Comparison of ENCODE assay signal across 22 cellular contexts in the genomic region with DNA sequence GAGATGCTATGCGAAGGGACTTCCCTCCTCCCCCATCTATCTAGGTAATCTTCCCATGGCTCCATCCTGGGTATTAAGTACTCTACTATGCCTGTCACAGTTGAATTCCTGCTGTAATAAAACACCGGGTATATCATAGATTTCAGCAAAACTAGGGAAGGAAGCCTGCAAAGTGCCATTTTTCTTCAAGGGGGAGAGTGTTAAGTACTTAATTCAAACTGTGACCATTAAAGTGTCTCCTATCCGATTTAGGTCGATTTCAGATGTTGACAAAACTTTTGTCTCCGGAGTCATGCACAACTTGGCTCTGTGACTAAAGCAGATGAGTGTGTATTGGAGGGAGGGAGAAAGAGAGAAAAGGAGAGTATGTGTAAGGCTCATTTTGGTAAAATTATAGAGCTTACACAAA. TPM values are rescaled to one million over a fixed set of nuclear protein-coding genes. Genes with fewer than 3 reads are reported as not detected.
DNase-seq lines count a peak whose midpoint lies in the region; ATAC-seq and TF ChIP-seq lines count a peak whose summit lies in the region.
"Had no signal": no experiment of that assay in that cellular context is flagged by ENCODE, and none has a peak within 500 bp of the region (broad histone marks: within the 10 kb centered on the region; RNA-seq: fewer than 3 reads in every experiment).

No MANE protein-coding gene starts in this region.

- no peak overlapping the region for H2BK5ac ChIP-seq in IMR-90 (ENCODE audit: low read depth, low read length, poor library complexity, severe bottlenecking)

- peak; percentile 27 for DNase-seq in IMR-90
- no peak for DNase-seq in esophagus squamous epithelium (lab: John Stamatoyannopoulos, UW)
- DNase-seq in nephron progenitor cell, result no peak
- DNase-seq in type B pancreatic cell (ENCODE audit: extremely low spot score, unreplicated experiment), result no peak
- no peak for DNase-seq in activated CD8-positive, alpha-beta memory T cell treated with anti-CD3 and anti-CD28 coated beads, Interleukin-2, amount 10 ng/mL, durations not matched to agents 7 days and 5 days
- DNase-seq in HuH-7.5 (ENCODE audit: low spot score), result no peak
- DNase-seq in foreskin fibroblast, result no peak
- DNase-seq: activated CD4-positive, alpha-beta memory T cell treated with anti-CD3 and anti-CD28 coated beads for 36 hours; activated naive CD8-positive, alpha-beta T cell treated with anti-CD3 and anti-CD28 coated beads, Interleukin-2, amount 10 ng/mL, durations not matched to agents 7 days and 5 days; KBM-7; left lung; MM.1S; NCI-H1417 treated with DMSO at 0.1 percent for 48 hours; NCI-H524; substantia nigra; T-cell; uterus had no signal

- H3K4ac ChIP-seq in IMR-90 (ENCODE audit: low read depth, low read length), result no peak overlapping the region

- H3K23ac ChIP-seq in IMR-90 (ENCODE audit: low read depth, low read length), result peak overlapping the region; percentile 22; the same call in 1 of the 2 replicates

- H2BK120ac ChIP-seq in IMR-90 (ENCODE audit: low read depth, low read length), result no peak overlapping the region

- H3K9me1 ChIP-seq in IMR-90 (ENCODE audit: insufficient read depth, low read length), result peaks cover 7% of the 10 kb centered on the region

- H3K27me3 Mint-ChIP-seq in nephron progenitor cell (ENCODE audit: low read depth, poor library complexity) (no peaks in the 10 kb centered on the region), type B pancreatic cell (peaks cover 41% of the 10 kb centered on the region)
- H3K27me3 Mint-ChIP-seq in activated CD8-positive, alpha-beta memory T cell treated with anti-CD3 and anti-CD28 coated beads, Interleukin-2, amount 10 ng/mL, durations not matched to agents 7 days and 5 days, result peaks cover 39% of the 10 kb centered on the region

- peak overlapping the region; percentile 17; the same call in 1 of the 2 replicates for H2BK20ac ChIP-seq in IMR-90 (ENCODE audit: low read depth, low read length)

- intact Hi-C loops in IMR-90 (cut with micrococcal nuclease), result no loop called here
- intact Hi-C loops in esophagus squamous epithelium (cut with DNase I), result no loop called here

- H3K4me1 Mint-ChIP-seq in nephron progenitor cell (peaks cover 86% of the 10 kb centered on the region), type B pancreatic cell (ENCODE audit: unreplicated experiment) (peaks cover 56% of the 10 kb centered on the region)
- H3K4me1 Mint-ChIP-seq in activated CD8-positive, alpha-beta memory T cell treated with anti-CD3 and anti-CD28 coated beads, Interleukin-2, amount 10 ng/mL, durations not matched to agents 7 days and 5 days, result no peaks in the 10 kb centered on the region
- H3K4me1 Mint-ChIP-seq: activated naive CD8-positive, alpha-beta T cell treated with anti-CD3 and anti-CD28 coated beads, Interleukin-2, amount 10 ng/mL, durations not matched to agents 7 days and 5 days had no signal

- no peak overlapping the region for H3K14ac ChIP-seq in IMR-90 (replicated peaks; ENCODE audit: low read depth, low read length)

- H3K79me1 ChIP-seq in IMR-90 (ENCODE audit: low read depth in 1 of 2, low read length in 2 of 2), result peaks cover 13 to 47% of the 10 kb centered on the region in 2 experiments

- TF ChIP-seq CTCF in IMR-90 (conservative IDR thresholded peaks at IDR 0.05; ENCODE audit: low read depth, low read length) (no peak), esophagus squamous epithelium (IDR thresholded peaks at IDR 0.05) (no peak), nephron progenitor cell (IDR thresholded peaks at IDR 0.05) (no peak), type B pancreatic cell (conservative IDR thresholded peaks at IDR 0.05) (no peak), foreskin fibroblast (IDR thresholded peaks at IDR 0.05; ENCODE audit: low read depth, low read length) (no peak)

- no peak overlapping the region for H3K18ac ChIP-seq in IMR-90 (ENCODE audit: low read depth, low read length)

- H2AFZ ChIP-seq in IMR-90 (replicated peaks; ENCODE audit: low read length, poor library complexity), result no peak overlapping the region

- H3K36me3 ChIP-seq in IMR-90 (ENCODE audit: control insufficient read depth, insufficient read depth, low read length), result peaks cover 3% of the 10 kb centered on the region; the same call in 1 of the 2 replicates
- H3K36me3 ChIP-seq in esophagus squamous epithelium, result no peaks in the 10 kb centered on the region
- H3K36me3 ChIP-seq: left lung, Peyer's patch, prostate gland, uterus had no signal

- no peak overlapping the region; the same call in 1 of the 2 replicates for H3K4me2 ChIP-seq in IMR-90 (ENCODE audit: low read depth, low read length)

- POLR2A ChIA-PET in IMR-90 (lab: Charles Lee; ENCODE audit: unreplicated experiment), result interaction anchor here (0.7 kb wide), 1 partner anchor 20 kb away, joined by 4 read pairs; no protein-coding TSS in a partner anchor

- no peaks in the 10 kb centered on the region for H4K20me1 ChIP-seq in IMR-90 (ENCODE audit: insufficient read depth, low read length)

- BruUV-seq in IMR-90 (replicated peaks; lab: Mats Ljungman, UMichigan), result no TSS peak

- H3K4me3 ChIP-seq in IMR-90 (ENCODE audit: insufficient read depth, low read depth, low read length), result no peak overlapping the region
- no peak overlapping the region for H3K4me3 ChIP-seq in esophagus squamous epithelium
- no peak overlapping the region for H3K4me3 ChIP-seq in foreskin fibroblast (ENCODE audit: low read depth in 1 of 2, low read length in 2 of 2)
- H3K4me3 ChIP-seq: left lung, Peyer's patch, prostate gland, SJSA1, uterus had no signal

- no peak for ATAC-seq in IMR-90 (ENCODE audit: low read depth)
- no peak for ATAC-seq in activated CD8-positive, alpha-beta memory T cell treated with anti-CD3 and anti-CD28 coated beads, Interleukin-2, amount 10 ng/mL, durations not matched to agents 7 days and 5 days
- ATAC-seq: activated CD4-positive, CD25-positive, alpha-beta regulatory T cell treated with anti-CD3 and anti-CD28 coated beads, Interleukin-2, amount 50 U/mL, for 24 hours; left lung; T-cell had no signal

- no peak overlapping the region; the same call in 1 of the 2 replicates for H4K91ac ChIP-seq in IMR-90 (ENCODE audit: insufficient read depth, low read depth, low read length)

- no peak overlapping the region for H4K8ac ChIP-seq in IMR-90 (ENCODE audit: low read depth in 2 of 2, low read length in 2 of 2)

- H3K4me1 ChIP-seq in IMR-90 (ENCODE audit: control insufficient read depth, insufficient read depth, low read length), result peaks cover 23% of the 10 kb centered on the region
- peaks cover 6 to 90% (median 49%) of the 10 kb centered on the region in 3 donors for H3K4me1 ChIP-seq in esophagus squamous epithelium
- H3K4me1 ChIP-seq: uterus had no signal

- H3K9ac ChIP-seq in IMR-90 (ENCODE audit: low read depth, low read length), result no peak overlapping the region

- no peak overlapping the region for H4K5ac ChIP-seq in IMR-90 (ENCODE audit: low read depth, low read length)

- no peak overlapping the region for H3K56ac ChIP-seq in IMR-90 (ENCODE audit: extremely low read depth, insufficient read depth, low read length)

- H2AK5ac ChIP-seq in IMR-90 (ENCODE audit: low read depth, low read length), result peak overlapping the region; percentile 54

- peaks cover 57% of the 10 kb centered on the region for H3K36me3 Mint-ChIP-seq in nephron progenitor cell (ENCODE audit: low read depth)
- H3K36me3 Mint-ChIP-seq in type B pancreatic cell, result peaks cover 43% of the 10 kb centered on the region
- H3K36me3 Mint-ChIP-seq in activated CD8-positive, alpha-beta memory T cell treated with anti-CD3 and anti-CD28 coated beads, Interleukin-2, amount 10 ng/mL, durations not matched to agents 7 days and 5 days, result no peaks in the 10 kb centered on the region
- H3K36me3 Mint-ChIP-seq: activated CD4-positive, alpha-beta memory T cell treated with anti-CD3 and anti-CD28 coated beads for 36 hours; activated naive CD8-positive, alpha-beta T cell treated with anti-CD3 and anti-CD28 coated beads, Interleukin-2, amount 10 ng/mL, durations not matched to agents 7 days and 5 days; T-cell had no signal

- H3K27me3 ChIP-seq in IMR-90 (ENCODE audit: control insufficient read depth, insufficient read depth, low read length) (no peaks in the 10 kb centered on the region), esophagus squamous epithelium (no peaks in the 10 kb centered on the region)
- H3K27me3 ChIP-seq: Peyer's patch, SJSA1, uterus had no signal

- no peak overlapping the region for H2BK15ac ChIP-seq in IMR-90 (ENCODE audit: low read depth, low read length)

- in situ Hi-C loops in IMR-90 (cut with MboI; ENCODE audit: low sequenced_read_pairs), result no loop called here

- H3K9me3 ChIP-seq in IMR-90 (ENCODE audit: control insufficient read depth, insufficient read depth, low read length), result no peaks in the 10 kb centered on the region
- no peaks in the 10 kb centered on the region for H3K9me3 ChIP-seq in esophagus squamous epithelium
- H3K9me3 ChIP-seq: left lung, Peyer's patch, prostate gland, SJSA1, uterus had no signal

- 40% methylated on average over 1 of the region's 5 CpGs; no CpG with 5 or more reads in 1 of the 2 experiments for WGBS in IMR-90 (ENCODE audit: extremely low coverage in 2 of 2, insufficient read length in 1 of 2), 2 experiments
- 48 to 50% methylated on average over 5 of the region's 5 CpGs for WGBS in esophagus squamous epithelium, 2 donors

- no peak overlapping the region for H2AK9ac ChIP-seq in IMR-90 (replicated peaks; ENCODE audit: low read depth, low read length, poor library complexity)

- H3K4me3 Mint-ChIP-seq in nephron progenitor cell (peak overlapping the region; percentile 98), type B pancreatic cell (peak overlapping the region; percentile 91)
- no peak overlapping the region for H3K4me3 Mint-ChIP-seq in activated CD8-positive, alpha-beta memory T cell treated with anti-CD3 and anti-CD28 coated beads, Interleukin-2, amount 10 ng/mL, durations not matched to agents 7 days and 5 days
- H3K4me3 Mint-ChIP-seq: activated CD4-positive, alpha-beta memory T cell treated with anti-CD3 and anti-CD28 coated beads for 36 hours; activated naive CD8-positive, alpha-beta T cell treated with anti-CD3 and anti-CD28 coated beads, Interleukin-2, amount 10 ng/mL, durations not matched to agents 7 days and 5 days; T-cell had no signal

- TF ChIP-seq POLR2A in IMR-90 (IDR thresholded peaks at IDR 0.05; ENCODE audit: low read depth, low read length) (no peak), esophagus squamous epithelium (IDR thresholded peaks at IDR 0.05) (no peak)

- no peak overlapping the region for H3K27ac ChIP-seq in IMR-90 (ENCODE audit: insufficient read depth, low read length)
- H3K27ac ChIP-seq in esophagus squamous epithelium, result peak overlapping the region; percentile 86 to 99 (median 93)
- H3K27ac ChIP-seq: C4-2B, prostate gland, SJSA1, uterus had no signal

- H3K9me3 Mint-ChIP-seq in nephron progenitor cell (no peaks in the 10 kb centered on the region), type B pancreatic cell (no peaks in the 10 kb centered on the region)
- no peaks in the 10 kb centered on the region for H3K9me3 Mint-ChIP-seq in activated CD8-positive, alpha-beta memory T cell treated with anti-CD3 and anti-CD28 coated beads, Interleukin-2, amount 10 ng/mL, durations not matched to agents 7 days and 5 days (ENCODE audit: low read depth)
- H3K9me3 Mint-ChIP-seq: activated CD4-positive, alpha-beta memory T cell treated with anti-CD3 and anti-CD28 coated beads for 36 hours; activated naive CD8-positive, alpha-beta T cell treated with anti-CD3 and anti-CD28 coated beads, Interleukin-2, amount 10 ng/mL, durations not matched to agents 7 days and 5 days; T-cell had no signal

- H3K27ac Mint-ChIP-seq in nephron progenitor cell (peak overlapping the region; percentile 100), type B pancreatic cell (peak overlapping the region; percentile 99)
- no peak overlapping the region for H3K27ac Mint-ChIP-seq in activated CD8-positive, alpha-beta memory T cell treated with anti-CD3 and anti-CD28 coated beads, Interleukin-2, amount 10 ng/mL, durations not matched to agents 7 days and 5 days
- H3K27ac Mint-ChIP-seq: activated CD4-positive, alpha-beta memory T cell treated with anti-CD3 and anti-CD28 coated beads for 36 hours; activated naive CD8-positive, alpha-beta T cell treated with anti-CD3 and anti-CD28 coated beads, Interleukin-2, amount 10 ng/mL, durations not matched to agents 7 days and 5 days; T-cell had no signal

- TF ChIP-seq RAD21 in IMR-90 (IDR thresholded peaks at IDR 0.05; ENCODE audit: low read length), result no peak

- dilution Hi-C loops in IMR-90 (cut with HindIII; ENCODE audit: low sequenced_read_pairs, unreplicated experiment), result no loop called here

- CTCF ChIA-PET in IMR-90 (lab: Yijun Ruan, JAX), result no interaction called here
- CTCF ChIA-PET in activated CD8-positive, alpha-beta memory T cell treated with anti-CD3 and anti-CD28 coated beads, Interleukin-2, amount 10 ng/mL, durations not matched to agents 7 days and 5 days (lab: Charles Lee), result interaction anchor here (0.6 kb wide), 1 partner anchor 560 kb away, joined by 3 read pairs; no protein-coding TSS in a partner anchor

RNA-seq across cellular contexts. Expression of a gene that starts 4.6 kb away (rescaled TPM):
- total RNA-seq in IMR-90 (2012; rRNA removed) (0.36 and 1.1 TPM in 2 replicates), esophagus squamous epithelium (1 to 10 TPM; 2.9 to 6.7 (median 4.1) TPM), type B pancreatic cell (ENCODE audit: low replicate concordance) (28.5 and 37.6 TPM in 2 replicates)
- polyA plus RNA-seq in IMR-90 (2012; rRNA removed), result 7.2 and 8.0 TPM in 2 replicates
- polyA plus RNA-seq in IMR-90 (2012; cell fraction: cytosol; rRNA removed), result 4.3 and 5.1 TPM in 2 replicates
- 4.5 and 16.6 TPM in 2 replicates for polyA plus RNA-seq in IMR-90 (2012; cell fraction: nucleus; rRNA removed; ENCODE audit: low replicate concordance)
- not detected for total RNA-seq in activated CD8-positive, alpha-beta memory T cell treated with anti-CD3 and anti-CD28 coated beads, Interleukin-2, amount 10 ng/mL, durations not matched to agents 7 days and 5 days
- total RNA-seq: activated CD4-positive, alpha-beta memory T cell treated with anti-CD3 and anti-CD28 coated beads for 36 hours had no signal

RNA-seq across cellular contexts. Expression of a gene that starts 17.5 kb away (rescaled TPM):
- 19.9 and 23.9 TPM in 2 replicates for total RNA-seq in IMR-90 (2012; rRNA removed)
- 28.1 and 29.4 TPM in 2 replicates for polyA plus RNA-seq in IMR-90 (2012; rRNA removed)
- 27.6 and 56.3 TPM in 2 replicates for polyA plus RNA-seq in IMR-90 (2012; cell fraction: cytosol; rRNA removed)
- polyA plus RNA-seq in IMR-90 (2012; cell fraction: nucleus; rRNA removed; ENCODE audit: low replicate concordance), result 34.9 and 41.0 TPM in 2 replicates
- 1 to 10 TPM; 3.6 to 8.2 (median 6.8) TPM for total RNA-seq in esophagus squamous epithelium
- 55.0 and 77.7 TPM in 2 replicates for total RNA-seq in type B pancreatic cell (ENCODE audit: low replicate concordance)
- not detected for total RNA-seq in activated CD8-positive, alpha-beta memory T cell treated with anti-CD3 and anti-CD28 coated beads, Interleukin-2, amount 10 ng/mL, durations not matched to agents 7 days and 5 days
- total RNA-seq: activated CD4-positive, alpha-beta memory T cell treated with anti-CD3 and anti-CD28 coated beads for 36 hours; activated naive CD8-positive, alpha-beta T cell treated with anti-CD3 and anti-CD28 coated beads, Interleukin-2, amount 10 ng/mL, durations not matched to agents 7 days and 5 days had no signal

RNA-seq across cellular contexts. Expression of a gene that starts 21.6 kb away (rescaled TPM):
- total RNA-seq in IMR-90 (2012; rRNA removed), result 1.4 and 1.7 TPM in 2 replicates
- polyA plus RNA-seq in IMR-90 (2012; rRNA removed), result 1.8 and 2.1 TPM in 2 replicates
- polyA plus RNA-seq in IMR-90 (2012; cell fraction: cytosol; rRNA removed), result 0.50 and 1.7 TPM in 2 replicates
- 3.9 and 5.3 TPM in 2 replicates for polyA plus RNA-seq in IMR-90 (2012; cell fraction: nucleus; rRNA removed; ENCODE audit: low replicate concordance)
- 1 to 10 TPM in 1 of 4 donors, under 1 TPM in 1, not detected in 2; 0.26 to 1.3 TPM for total RNA-seq in esophagus squamous epithelium
- 4.2 and 10.9 TPM in 2 replicates for total RNA-seq in type B pancreatic cell (ENCODE audit: low replicate concordance)
- not detected for total RNA-seq in activated CD8-positive, alpha-beta memory T cell treated with anti-CD3 and anti-CD28 coated beads, Interleukin-2, amount 10 ng/mL, durations not matched to agents 7 days and 5 days
- total RNA-seq: activated CD4-positive, alpha-beta memory T cell treated with anti-CD3 and anti-CD28 coated beads for 36 hours; activated naive CD8-positive, alpha-beta T cell treated with anti-CD3 and anti-CD28 coated beads, Interleukin-2, amount 10 ng/mL, durations not matched to agents 7 days and 5 days had no signal

RNA-seq across cellular contexts. Expression of a gene that starts 23.5 kb away (rescaled TPM):
- total RNA-seq in IMR-90 (2012; rRNA removed), result 1.6 and 1.7 TPM in 2 replicates
- polyA plus RNA-seq in IMR-90 (2012; rRNA removed), result 2.4 and 3.9 TPM in 2 replicates
- 0.93 and 1.8 TPM in 2 replicates for polyA plus RNA-seq in IMR-90 (2012; cell fraction: cytosol; rRNA removed)
- 5.2 and 14.9 TPM in 2 replicates for polyA plus RNA-seq in IMR-90 (2012; cell fraction: nucleus; rRNA removed; ENCODE audit: low replicate concordance)
- total RNA-seq in esophagus squamous epithelium, result 1 to 10 TPM in 3 of 4 donors, under 1 TPM in 1; 0.27 to 3.6 (median 1.5) TPM
- 7.7 and 26.8 TPM in 2 replicates for total RNA-seq in type B pancreatic cell (ENCODE audit: low replicate concordance)
- not detected for total RNA-seq in activated CD8-positive, alpha-beta memory T cell treated with anti-CD3 and anti-CD28 coated beads, Interleukin-2, amount 10 ng/mL, durations not matched to agents 7 days and 5 days
- total RNA-seq: activated CD4-positive, alpha-beta memory T cell treated with anti-CD3 and anti-CD28 coated beads for 36 hours; activated naive CD8-positive, alpha-beta T cell treated with anti-CD3 and anti-CD28 coated beads, Interleukin-2, amount 10 ng/mL, durations not matched to agents 7 days and 5 days; T-cell had no signal

RNA-seq across cellular contexts. Expression of a gene that starts 26.4 kb away (rescaled TPM):
- total RNA-seq in IMR-90 (2012; rRNA removed) (0.83 and 0.90 TPM in 2 replicates), esophagus squamous epithelium (1 to 10 TPM; 3.6 to 8.7 (median 6.6) TPM), type B pancreatic cell (ENCODE audit: low replicate concordance) (40.5 and 92.8 TPM in 2 replicates)
- polyA plus RNA-seq in IMR-90 (2012; rRNA removed), result 5.4 and 8.8 TPM in 2 replicates
- polyA plus RNA-seq in IMR-90 (2012; cell fraction: cytosol; rRNA removed), result 4.3 and 8.1 TPM in 2 replicates
- polyA plus RNA-seq in IMR-90 (2012; cell fraction: nucleus; rRNA removed; ENCODE audit: low replicate concordance), result 17.8 and 28.7 TPM in 2 replicates
- total RNA-seq in activated CD8-positive, alpha-beta memory T cell treated with anti-CD3 and anti-CD28 coated beads, Interleukin-2, amount 10 ng/mL, durations not matched to agents 7 days and 5 days, result not detected
- total RNA-seq: activated CD4-positive, alpha-beta memory T cell treated with anti-CD3 and anti-CD28 coated beads for 36 hours; activated naive CD8-positive, alpha-beta T cell treated with anti-CD3 and anti-CD28 coated beads, Interleukin-2, amount 10 ng/mL, durations not matched to agents 7 days and 5 days had no signal

Comparison
In these comparisons a context has a peak if more than half of its experiments do, and no peak if none do; other contexts are left out.
1. RNA of a gene that starts 17.5 kb away (total RNA-seq): 55.0 to 77.7 TPM in type B pancreatic cell, 19.9 to 23.9 TPM in IMR-90 and 3.6 to 8.2 TPM in esophagus squamous epithelium; not detected in activated CD8-positive, alpha-beta memory T cell treated with anti-CD3 and anti-CD28 coated beads, Interleukin-2, amount 10 ng/mL, durations not matched to agents 7 days and 5 days; every median in the first group is over 4 times any median in the second.